In the genomic region with DNA sequence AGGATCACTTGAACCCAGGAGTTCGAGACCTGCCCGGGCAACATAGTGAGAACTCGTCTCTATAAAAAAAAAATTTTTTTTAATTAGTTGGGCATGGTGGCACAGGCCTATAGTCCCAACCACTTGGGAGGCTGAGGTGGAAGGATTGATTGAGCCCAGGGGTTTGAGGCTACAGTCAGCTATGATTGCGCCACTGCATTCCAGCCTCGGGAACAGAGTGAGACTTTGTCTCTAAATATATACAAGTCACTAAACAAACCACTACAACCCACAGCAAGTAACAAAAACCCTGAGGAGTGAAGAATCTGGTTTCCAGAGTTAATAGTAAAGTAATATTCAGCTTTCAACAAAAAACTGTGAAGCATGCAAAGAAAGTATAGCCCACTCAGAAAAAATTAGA, we compare ENCODE assay signal across 1 cellular context.
TF ChIP-seq lines count a peak whose summit lies in the region.

No MANE protein-coding gene starts in this region.

TF ChIP-seq in HepG2, 621 proteins besides CTCF, POLR2A, EP300 and RAD21 (continued from another document and continues in another):
- TF ChIP-seq, protein P1, sequence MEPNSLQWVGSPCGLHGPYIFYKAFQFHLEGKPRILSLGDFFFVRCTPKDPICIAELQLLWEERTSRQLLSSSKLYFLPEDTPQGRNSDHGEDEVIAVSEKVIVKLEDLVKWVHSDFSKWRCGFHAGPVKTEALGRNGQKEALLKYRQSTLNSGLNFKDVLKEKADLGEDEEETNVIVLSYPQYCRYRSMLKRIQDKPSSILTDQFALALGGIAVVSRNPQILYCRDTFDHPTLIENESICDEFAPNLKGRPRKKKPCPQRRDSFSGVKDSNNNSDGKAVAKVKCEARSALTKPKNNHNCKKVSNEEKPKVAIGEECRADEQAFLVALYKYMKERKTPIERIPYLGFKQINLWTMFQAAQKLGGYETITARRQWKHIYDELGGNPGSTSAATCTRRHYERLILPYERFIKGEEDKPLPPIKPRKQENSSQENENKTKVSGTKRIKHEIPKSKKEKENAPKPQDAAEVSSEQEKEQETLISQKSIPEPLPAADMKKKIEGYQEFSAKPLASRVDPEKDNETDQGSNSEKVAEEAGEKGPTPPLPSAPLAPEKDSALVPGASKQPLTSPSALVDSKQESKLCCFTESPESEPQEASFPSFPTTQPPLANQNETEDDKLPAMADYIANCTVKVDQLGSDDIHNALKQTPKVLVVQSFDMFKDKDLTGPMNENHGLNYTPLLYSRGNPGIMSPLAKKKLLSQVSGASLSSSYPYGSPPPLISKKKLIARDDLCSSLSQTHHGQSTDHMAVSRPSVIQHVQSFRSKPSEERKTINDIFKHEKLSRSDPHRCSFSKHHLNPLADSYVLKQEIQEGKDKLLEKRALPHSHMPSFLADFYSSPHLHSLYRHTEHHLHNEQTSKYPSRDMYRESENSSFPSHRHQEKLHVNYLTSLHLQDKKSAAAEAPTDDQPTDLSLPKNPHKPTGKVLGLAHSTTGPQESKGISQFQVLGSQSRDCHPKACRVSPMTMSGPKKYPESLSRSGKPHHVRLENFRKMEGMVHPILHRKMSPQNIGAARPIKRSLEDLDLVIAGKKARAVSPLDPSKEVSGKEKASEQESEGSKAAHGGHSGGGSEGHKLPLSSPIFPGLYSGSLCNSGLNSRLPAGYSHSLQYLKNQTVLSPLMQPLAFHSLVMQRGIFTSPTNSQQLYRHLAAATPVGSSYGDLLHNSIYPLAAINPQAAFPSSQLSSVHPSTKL (CRISPR knock-in tag; IDR thresholded peaks at IDR 0.05): peak; percentile 26; the same call in 1 of the 2 replicates
- TF ChIP-seq ZEB1 (IDR thresholded peaks at IDR 0.05; ENCODE audit: insufficient replicate concordance, low read depth): no peak
- TF ChIP-seq BCL6 (CRISPR knock-in tag; IDR thresholded peaks at IDR 0.05): no peak
- no peak for TF ChIP-seq DR1 (CRISPR knock-in tag; IDR thresholded peaks at IDR 0.05)
- TF ChIP-seq, protein P2, sequence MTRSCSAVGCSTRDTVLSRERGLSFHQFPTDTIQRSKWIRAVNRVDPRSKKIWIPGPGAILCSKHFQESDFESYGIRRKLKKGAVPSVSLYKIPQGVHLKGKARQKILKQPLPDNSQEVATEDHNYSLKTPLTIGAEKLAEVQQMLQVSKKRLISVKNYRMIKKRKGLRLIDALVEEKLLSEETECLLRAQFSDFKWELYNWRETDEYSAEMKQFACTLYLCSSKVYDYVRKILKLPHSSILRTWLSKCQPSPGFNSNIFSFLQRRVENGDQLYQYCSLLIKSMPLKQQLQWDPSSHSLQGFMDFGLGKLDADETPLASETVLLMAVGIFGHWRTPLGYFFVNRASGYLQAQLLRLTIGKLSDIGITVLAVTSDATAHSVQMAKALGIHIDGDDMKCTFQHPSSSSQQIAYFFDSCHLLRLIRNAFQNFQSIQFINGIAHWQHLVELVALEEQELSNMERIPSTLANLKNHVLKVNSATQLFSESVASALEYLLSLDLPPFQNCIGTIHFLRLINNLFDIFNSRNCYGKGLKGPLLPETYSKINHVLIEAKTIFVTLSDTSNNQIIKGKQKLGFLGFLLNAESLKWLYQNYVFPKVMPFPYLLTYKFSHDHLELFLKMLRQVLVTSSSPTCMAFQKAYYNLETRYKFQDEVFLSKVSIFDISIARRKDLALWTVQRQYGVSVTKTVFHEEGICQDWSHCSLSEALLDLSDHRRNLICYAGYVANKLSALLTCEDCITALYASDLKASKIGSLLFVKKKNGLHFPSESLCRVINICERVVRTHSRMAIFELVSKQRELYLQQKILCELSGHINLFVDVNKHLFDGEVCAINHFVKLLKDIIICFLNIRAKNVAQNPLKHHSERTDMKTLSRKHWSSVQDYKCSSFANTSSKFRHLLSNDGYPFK (CRISPR knock-in tag; IDR thresholded peaks at IDR 0.05; ENCODE audit: borderline replicate concordance): no peak
- TF ChIP-seq PAF1 (CRISPR knock-in tag; IDR thresholded peaks at IDR 0.05): no peak
- TF ChIP-seq, protein P3, sequence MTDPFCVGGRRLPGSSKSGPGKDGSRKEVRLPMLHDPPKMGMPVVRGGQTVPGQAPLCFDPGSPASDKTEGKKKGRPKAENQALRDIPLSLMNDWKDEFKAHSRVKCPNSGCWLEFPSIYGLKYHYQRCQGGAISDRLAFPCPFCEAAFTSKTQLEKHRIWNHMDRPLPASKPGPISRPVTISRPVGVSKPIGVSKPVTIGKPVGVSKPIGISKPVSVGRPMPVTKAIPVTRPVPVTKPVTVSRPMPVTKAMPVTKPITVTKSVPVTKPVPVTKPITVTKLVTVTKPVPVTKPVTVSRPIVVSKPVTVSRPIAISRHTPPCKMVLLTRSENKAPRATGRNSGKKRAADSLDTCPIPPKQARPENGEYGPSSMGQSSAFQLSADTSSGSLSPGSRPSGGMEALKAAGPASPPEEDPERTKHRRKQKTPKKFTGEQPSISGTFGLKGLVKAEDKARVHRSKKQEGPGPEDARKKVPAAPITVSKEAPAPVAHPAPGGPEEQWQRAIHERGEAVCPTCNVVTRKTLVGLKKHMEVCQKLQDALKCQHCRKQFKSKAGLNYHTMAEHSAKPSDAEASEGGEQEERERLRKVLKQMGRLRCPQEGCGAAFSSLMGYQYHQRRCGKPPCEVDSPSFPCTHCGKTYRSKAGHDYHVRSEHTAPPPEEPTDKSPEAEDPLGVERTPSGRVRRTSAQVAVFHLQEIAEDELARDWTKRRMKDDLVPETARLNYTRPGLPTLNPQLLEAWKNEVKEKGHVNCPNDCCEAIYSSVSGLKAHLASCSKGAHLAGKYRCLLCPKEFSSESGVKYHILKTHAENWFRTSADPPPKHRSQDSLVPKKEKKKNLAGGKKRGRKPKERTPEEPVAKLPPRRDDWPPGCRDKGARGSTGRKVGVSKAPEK (CRISPR knock-in tag; IDR thresholded peaks at IDR 0.05; ENCODE audit: borderline replicate concordance): no peak
- TF ChIP-seq, protein P4, sequence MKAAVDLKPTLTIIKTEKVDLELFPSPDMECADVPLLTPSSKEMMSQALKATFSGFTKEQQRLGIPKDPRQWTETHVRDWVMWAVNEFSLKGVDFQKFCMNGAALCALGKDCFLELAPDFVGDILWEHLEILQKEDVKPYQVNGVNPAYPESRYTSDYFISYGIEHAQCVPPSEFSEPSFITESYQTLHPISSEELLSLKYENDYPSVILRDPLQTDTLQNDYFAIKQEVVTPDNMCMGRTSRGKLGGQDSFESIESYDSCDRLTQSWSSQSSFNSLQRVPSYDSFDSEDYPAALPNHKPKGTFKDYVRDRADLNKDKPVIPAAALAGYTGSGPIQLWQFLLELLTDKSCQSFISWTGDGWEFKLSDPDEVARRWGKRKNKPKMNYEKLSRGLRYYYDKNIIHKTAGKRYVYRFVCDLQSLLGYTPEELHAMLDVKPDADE (CRISPR knock-in tag; IDR thresholded peaks at IDR 0.05): no peak
- no peak for TF ChIP-seq ZNF883 (CRISPR knock-in tag; IDR thresholded peaks at IDR 0.05; ENCODE audit: not compliant biosample characterization)
- no peak for TF ChIP-seq SAFB2 (CRISPR knock-in tag; IDR thresholded peaks at IDR 0.05; ENCODE audit: borderline replicate concordance, low read depth)
- no peak for TF ChIP-seq PCBP2 (optimal IDR thresholded peaks at IDR 0.05; ENCODE audit: low read depth, low read length, poor library complexity, severe bottlenecking)
- TF ChIP-seq, protein P5, sequence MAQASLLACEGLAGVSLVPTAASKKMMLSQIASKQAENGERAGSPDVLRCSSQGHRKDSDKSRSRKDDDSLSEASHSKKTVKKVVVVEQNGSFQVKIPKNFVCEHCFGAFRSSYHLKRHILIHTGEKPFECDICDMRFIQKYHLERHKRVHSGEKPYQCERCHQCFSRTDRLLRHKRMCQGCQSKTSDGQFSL (CRISPR knock-in tag; IDR thresholded peaks at IDR 0.05): no peak
- TF ChIP-seq TEAD3 (CRISPR knock-in tag; optimal IDR thresholded peaks at IDR 0.05; ENCODE audit: borderline replicate concordance): peak; percentile 96
- TF ChIP-seq FOSL2 (CRISPR knock-in tag; IDR thresholded peaks at IDR 0.05): peak; percentile 34; the same call in 1 of the 2 replicates
- TF ChIP-seq, protein P6, sequence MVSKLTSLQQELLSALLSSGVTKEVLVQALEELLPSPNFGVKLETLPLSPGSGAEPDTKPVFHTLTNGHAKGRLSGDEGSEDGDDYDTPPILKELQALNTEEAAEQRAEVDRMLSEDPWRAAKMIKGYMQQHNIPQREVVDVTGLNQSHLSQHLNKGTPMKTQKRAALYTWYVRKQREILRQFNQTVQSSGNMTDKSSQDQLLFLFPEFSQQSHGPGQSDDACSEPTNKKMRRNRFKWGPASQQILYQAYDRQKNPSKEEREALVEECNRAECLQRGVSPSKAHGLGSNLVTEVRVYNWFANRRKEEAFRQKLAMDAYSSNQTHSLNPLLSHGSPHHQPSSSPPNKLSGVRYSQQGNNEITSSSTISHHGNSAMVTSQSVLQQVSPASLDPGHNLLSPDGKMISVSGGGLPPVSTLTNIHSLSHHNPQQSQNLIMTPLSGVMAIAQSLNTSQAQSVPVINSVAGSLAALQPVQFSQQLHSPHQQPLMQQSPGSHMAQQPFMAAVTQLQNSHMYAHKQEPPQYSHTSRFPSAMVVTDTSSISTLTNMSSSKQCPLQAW (CRISPR knock-in tag; IDR thresholded peaks at IDR 0.05): no peak
- TF ChIP-seq ZNF256 (CRISPR knock-in tag; conservative IDR thresholded peaks at IDR 0.05): no peak
- TF ChIP-seq, protein P7, sequence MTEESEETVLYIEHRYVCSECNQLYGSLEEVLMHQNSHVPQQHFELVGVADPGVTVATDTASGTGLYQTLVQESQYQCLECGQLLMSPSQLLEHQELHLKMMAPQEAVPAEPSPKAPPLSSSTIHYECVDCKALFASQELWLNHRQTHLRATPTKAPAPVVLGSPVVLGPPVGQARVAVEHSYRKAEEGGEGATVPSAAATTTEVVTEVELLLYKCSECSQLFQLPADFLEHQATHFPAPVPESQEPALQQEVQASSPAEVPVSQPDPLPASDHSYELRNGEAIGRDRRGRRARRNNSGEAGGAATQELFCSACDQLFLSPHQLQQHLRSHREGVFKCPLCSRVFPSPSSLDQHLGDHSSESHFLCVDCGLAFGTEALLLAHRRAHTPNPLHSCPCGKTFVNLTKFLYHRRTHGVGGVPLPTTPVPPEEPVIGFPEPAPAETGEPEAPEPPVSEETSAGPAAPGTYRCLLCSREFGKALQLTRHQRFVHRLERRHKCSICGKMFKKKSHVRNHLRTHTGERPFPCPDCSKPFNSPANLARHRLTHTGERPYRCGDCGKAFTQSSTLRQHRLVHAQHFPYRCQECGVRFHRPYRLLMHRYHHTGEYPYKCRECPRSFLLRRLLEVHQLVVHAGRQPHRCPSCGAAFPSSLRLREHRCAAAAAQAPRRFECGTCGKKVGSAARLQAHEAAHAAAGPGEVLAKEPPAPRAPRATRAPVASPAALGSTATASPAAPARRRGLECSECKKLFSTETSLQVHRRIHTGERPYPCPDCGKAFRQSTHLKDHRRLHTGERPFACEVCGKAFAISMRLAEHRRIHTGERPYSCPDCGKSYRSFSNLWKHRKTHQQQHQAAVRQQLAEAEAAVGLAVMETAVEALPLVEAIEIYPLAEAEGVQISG (CRISPR knock-in tag; IDR thresholded peaks at IDR 0.05): no peak
- TF ChIP-seq FOXK1 (CRISPR knock-in tag; IDR thresholded peaks at IDR 0.05; ENCODE audit: borderline replicate concordance, low read depth): no peak
- TF ChIP-seq ZNF263 (CRISPR knock-in tag; IDR thresholded peaks at IDR 0.05): no peak
- TF ChIP-seq ELF4 (CRISPR knock-in tag; IDR thresholded peaks at IDR 0.05; ENCODE audit: borderline replicate concordance): no peak
- no peak for TF ChIP-seq AGO2 (optimal IDR thresholded peaks at IDR 0.05; ENCODE audit: low read depth, low read length)
- no peak for TF ChIP-seq ZNF766 (CRISPR knock-in tag; IDR thresholded peaks at IDR 0.05; ENCODE audit: borderline replicate concordance)
- TF ChIP-seq POGZ (CRISPR knock-in tag; IDR thresholded peaks at IDR 0.05): peak; percentile 77; the same call in 1 of the 2 replicates
- TF ChIP-seq, protein P8, sequence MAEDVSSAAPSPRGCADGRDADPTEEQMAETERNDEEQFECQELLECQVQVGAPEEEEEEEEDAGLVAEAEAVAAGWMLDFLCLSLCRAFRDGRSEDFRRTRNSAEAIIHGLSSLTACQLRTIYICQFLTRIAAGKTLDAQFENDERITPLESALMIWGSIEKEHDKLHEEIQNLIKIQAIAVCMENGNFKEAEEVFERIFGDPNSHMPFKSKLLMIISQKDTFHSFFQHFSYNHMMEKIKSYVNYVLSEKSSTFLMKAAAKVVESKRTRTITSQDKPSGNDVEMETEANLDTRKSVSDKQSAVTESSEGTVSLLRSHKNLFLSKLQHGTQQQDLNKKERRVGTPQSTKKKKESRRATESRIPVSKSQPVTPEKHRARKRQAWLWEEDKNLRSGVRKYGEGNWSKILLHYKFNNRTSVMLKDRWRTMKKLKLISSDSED (CRISPR knock-in tag; IDR thresholded peaks at IDR 0.05): no peak
- TF ChIP-seq, protein P9, sequence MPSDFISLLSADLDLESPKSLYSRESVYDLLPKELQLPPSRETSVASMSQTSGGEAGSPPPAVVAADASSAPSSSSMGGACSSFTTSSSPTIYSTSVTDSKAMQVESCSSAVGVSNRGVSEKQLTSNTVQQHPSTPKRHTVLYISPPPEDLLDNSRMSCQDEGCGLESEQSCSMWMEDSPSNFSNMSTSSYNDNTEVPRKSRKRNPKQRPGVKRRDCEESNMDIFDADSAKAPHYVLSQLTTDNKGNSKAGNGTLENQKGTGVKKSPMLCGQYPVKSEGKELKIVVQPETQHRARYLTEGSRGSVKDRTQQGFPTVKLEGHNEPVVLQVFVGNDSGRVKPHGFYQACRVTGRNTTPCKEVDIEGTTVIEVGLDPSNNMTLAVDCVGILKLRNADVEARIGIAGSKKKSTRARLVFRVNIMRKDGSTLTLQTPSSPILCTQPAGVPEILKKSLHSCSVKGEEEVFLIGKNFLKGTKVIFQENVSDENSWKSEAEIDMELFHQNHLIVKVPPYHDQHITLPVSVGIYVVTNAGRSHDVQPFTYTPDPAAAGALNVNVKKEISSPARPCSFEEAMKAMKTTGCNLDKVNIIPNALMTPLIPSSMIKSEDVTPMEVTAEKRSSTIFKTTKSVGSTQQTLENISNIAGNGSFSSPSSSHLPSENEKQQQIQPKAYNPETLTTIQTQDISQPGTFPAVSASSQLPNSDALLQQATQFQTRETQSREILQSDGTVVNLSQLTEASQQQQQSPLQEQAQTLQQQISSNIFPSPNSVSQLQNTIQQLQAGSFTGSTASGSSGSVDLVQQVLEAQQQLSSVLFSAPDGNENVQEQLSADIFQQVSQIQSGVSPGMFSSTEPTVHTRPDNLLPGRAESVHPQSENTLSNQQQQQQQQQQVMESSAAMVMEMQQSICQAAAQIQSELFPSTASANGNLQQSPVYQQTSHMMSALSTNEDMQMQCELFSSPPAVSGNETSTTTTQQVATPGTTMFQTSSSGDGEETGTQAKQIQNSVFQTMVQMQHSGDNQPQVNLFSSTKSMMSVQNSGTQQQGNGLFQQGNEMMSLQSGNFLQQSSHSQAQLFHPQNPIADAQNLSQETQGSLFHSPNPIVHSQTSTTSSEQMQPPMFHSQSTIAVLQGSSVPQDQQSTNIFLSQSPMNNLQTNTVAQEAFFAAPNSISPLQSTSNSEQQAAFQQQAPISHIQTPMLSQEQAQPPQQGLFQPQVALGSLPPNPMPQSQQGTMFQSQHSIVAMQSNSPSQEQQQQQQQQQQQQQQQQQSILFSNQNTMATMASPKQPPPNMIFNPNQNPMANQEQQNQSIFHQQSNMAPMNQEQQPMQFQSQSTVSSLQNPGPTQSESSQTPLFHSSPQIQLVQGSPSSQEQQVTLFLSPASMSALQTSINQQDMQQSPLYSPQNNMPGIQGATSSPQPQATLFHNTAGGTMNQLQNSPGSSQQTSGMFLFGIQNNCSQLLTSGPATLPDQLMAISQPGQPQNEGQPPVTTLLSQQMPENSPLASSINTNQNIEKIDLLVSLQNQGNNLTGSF (CRISPR knock-in tag; IDR thresholded peaks at IDR 0.05): no peak
